Comparison of ENCODE assay signal across 26 cellular contexts in the genomic region with DNA sequence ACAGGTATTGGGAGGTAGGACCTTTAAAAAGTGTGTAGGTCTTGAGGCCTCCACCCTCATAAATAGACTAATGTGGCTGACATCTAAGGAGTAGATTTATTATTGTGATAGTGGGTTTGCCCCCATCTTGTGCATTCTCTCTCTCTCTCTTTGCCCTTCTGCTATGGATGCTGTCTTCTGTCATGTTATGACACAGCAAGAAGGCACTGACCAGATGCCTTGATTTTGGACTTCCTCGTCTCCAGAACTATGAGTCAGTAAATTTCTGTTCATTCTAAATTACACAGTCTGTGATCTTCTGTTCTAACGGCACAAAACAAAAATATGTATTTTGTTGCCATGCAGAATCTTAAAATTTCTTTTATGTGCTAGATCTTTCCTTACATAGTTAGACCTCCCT.
DNase-seq lines count a peak whose midpoint lies in the region; ATAC-seq and TF ChIP-seq lines count a peak whose summit lies in the region.
"Had no signal": no experiment of that assay in that cellular context is flagged by ENCODE, and none has a peak within 500 bp of the region (broad histone marks: within the 10 kb centered on the region; RNA-seq: fewer than 3 reads in every experiment).

No MANE protein-coding gene starts in this region.

- H3K27ac Mint-ChIP-seq in activated CD8-positive, alpha-beta T cell treated with anti-CD3 and anti-CD28 coated beads for 36 hours = peak overlapping the region; percentile 1
- H3K27ac Mint-ChIP-seq in activated CD8-positive, alpha-beta T cell treated with anti-CD3 and anti-CD28 coated beads, Interleukin-2, amount 10 ng/mL, durations not matched to agents 7 days and 5 days = no peak overlapping the region
- H3K27ac Mint-ChIP-seq in activated T-helper 1 cell treated with anti-CD3 and anti-CD28 coated beads, Interleukin-12 subunit alpha, Interleukin-12 subunit beta, Interleukin-2, Interleukin-4 antibody, amounts not matched to agents 30 ng/mL and 10 ng/mL and 1 ng/mL, durations not matched to agents 14 hours and 24 hours and 36 hours = peak overlapping the region; percentile 27
- peak overlapping the region; percentile 52 for H3K27ac Mint-ChIP-seq in stimulated activated naive B cell treated with anti-CD40 and anti-IgM and Interleukin-4, amounts not matched to agents 10 μg/mL and 1 μg/mL and 100 μg/mL, for 72 hours
- H3K27ac Mint-ChIP-seq in T-helper 2 cell treated with Interferon-gamma antibody and Interleukin-4, amounts not matched to agents 5 μg/mL and 100 μg/mL, for 36 hours = no peak overlapping the region

- H3K9me3 Mint-ChIP-seq in activated CD8-positive, alpha-beta T cell treated with anti-CD3 and anti-CD28 coated beads for 36 hours = no peaks in the 10 kb centered on the region
- no peaks in the 10 kb centered on the region for H3K9me3 Mint-ChIP-seq in activated CD8-positive, alpha-beta T cell treated with anti-CD3 and anti-CD28 coated beads, Interleukin-2, amount 10 ng/mL, durations not matched to agents 7 days and 5 days (ENCODE audit: insufficient read depth)
- H3K9me3 Mint-ChIP-seq in activated T-helper 1 cell treated with anti-CD3 and anti-CD28 coated beads, Interleukin-12 subunit alpha, Interleukin-12 subunit beta, Interleukin-2, Interleukin-4 antibody, amounts not matched to agents 30 ng/mL and 10 ng/mL and 1 ng/mL, durations not matched to agents 14 hours and 24 hours and 36 hours = no peaks in the 10 kb centered on the region
- no peaks in the 10 kb centered on the region for H3K9me3 Mint-ChIP-seq in stimulated activated naive B cell treated with anti-CD40 and anti-IgM and Interleukin-4, amounts not matched to agents 10 μg/mL and 1 μg/mL and 100 μg/mL, for 72 hours
- no peaks in the 10 kb centered on the region for H3K9me3 Mint-ChIP-seq in T-helper 2 cell treated with Interferon-gamma antibody and Interleukin-4, amounts not matched to agents 5 μg/mL and 100 μg/mL, for 36 hours
- H3K9me3 Mint-ChIP-seq: activated naive CD4-positive, alpha-beta T cell treated with anti-CD3 and anti-CD28 coated beads, Interleukin-2, amount 50 U/mL, for 72 hours; activated T-cell treated with anti-CD3 and anti-CD28 coated beads, Interleukin-2, amount 50 U/mL, for 4 hours had no signal

- no peak for ATAC-seq in activated CD8-positive, alpha-beta T cell treated with anti-CD3 and anti-CD28 coated beads for 36 hours
- ATAC-seq in activated CD8-positive, alpha-beta T cell treated with anti-CD3 and anti-CD28 coated beads, Interleukin-2, amount 10 ng/mL, durations not matched to agents 7 days and 5 days = no peak
- no peak for ATAC-seq in stimulated activated naive B cell treated with anti-CD40 and anti-IgM and Interleukin-4, amounts not matched to agents 10 μg/mL and 1 μg/mL and 100 μg/mL, for 72 hours (replicated peaks)
- ATAC-seq in body of pancreas = no peak
- ATAC-seq: activated naive CD4-positive, alpha-beta T cell treated with anti-CD3 and anti-CD28 coated beads, Interleukin-2, amount 50 U/mL, for 72 hours; activated T-cell treated with anti-CD3 and anti-CD28 coated beads, Interleukin-2, amount 50 U/mL, for 4 hours; left ventricle myocardium superior had no signal

- no peaks in the 10 kb centered on the region for H3K9me3 ChIP-seq in body of pancreas
- H3K9me3 ChIP-seq: BLaER1 treated with 17β-estradiol and CSF1 and Interleukin-3, amounts not matched to agents 10 nM and 100 nM; HAP-1; uterus had no signal

- POLR2A ChIA-PET in activated CD8-positive, alpha-beta T cell treated with anti-CD3 and anti-CD28 coated beads for 36 hours (lab: Charles Lee) = no interaction called here
- POLR2A ChIA-PET in activated CD8-positive, alpha-beta T cell treated with anti-CD3 and anti-CD28 coated beads, Interleukin-2, amount 10 ng/mL, durations not matched to agents 7 days and 5 days (lab: Charles Lee) = no interaction called here

- intact Hi-C loops in activated CD8-positive, alpha-beta T cell treated with anti-CD3 and anti-CD28 coated beads for 36 hours (cut with micrococcal nuclease) = no loop called here
- intact Hi-C loops in activated T-helper 1 cell treated with anti-CD3 and anti-CD28 coated beads, Interleukin-12 subunit alpha, Interleukin-12 subunit beta, Interleukin-2, Interleukin-4 antibody, amounts not matched to agents 30 ng/mL and 10 ng/mL and 1 ng/mL, durations not matched to agents 14 hours and 24 hours and 36 hours (cut with micrococcal nuclease) = no loop called here
- intact Hi-C loops in body of pancreas (cut with DNase I) = no loop called here

- H3K4me3 Mint-ChIP-seq in activated CD8-positive, alpha-beta T cell treated with anti-CD3 and anti-CD28 coated beads for 36 hours = no peak overlapping the region
- no peak overlapping the region for H3K4me3 Mint-ChIP-seq in activated CD8-positive, alpha-beta T cell treated with anti-CD3 and anti-CD28 coated beads, Interleukin-2, amount 10 ng/mL, durations not matched to agents 7 days and 5 days
- H3K4me3 Mint-ChIP-seq in activated T-helper 1 cell treated with anti-CD3 and anti-CD28 coated beads, Interleukin-12 subunit alpha, Interleukin-12 subunit beta, Interleukin-2, Interleukin-4 antibody, amounts not matched to agents 30 ng/mL and 10 ng/mL and 1 ng/mL, durations not matched to agents 14 hours and 24 hours and 36 hours = no peak overlapping the region
- no peak overlapping the region for H3K4me3 Mint-ChIP-seq in stimulated activated naive B cell treated with anti-CD40 and anti-IgM and Interleukin-4, amounts not matched to agents 10 μg/mL and 1 μg/mL and 100 μg/mL, for 72 hours
- no peak overlapping the region for H3K4me3 Mint-ChIP-seq in T-helper 2 cell treated with Interferon-gamma antibody and Interleukin-4, amounts not matched to agents 5 μg/mL and 100 μg/mL, for 36 hours
- H3K4me3 Mint-ChIP-seq: activated T-cell treated with anti-CD3 and anti-CD28 coated beads, Interleukin-2, amount 50 U/mL, for 4 hours had no signal

- H3K27me3 Mint-ChIP-seq in activated CD8-positive, alpha-beta T cell treated with anti-CD3 and anti-CD28 coated beads for 36 hours = no peaks in the 10 kb centered on the region
- no peaks in the 10 kb centered on the region for H3K27me3 Mint-ChIP-seq in activated CD8-positive, alpha-beta T cell treated with anti-CD3 and anti-CD28 coated beads, Interleukin-2, amount 10 ng/mL, durations not matched to agents 7 days and 5 days (ENCODE audit: low read depth)
- H3K27me3 Mint-ChIP-seq in activated T-helper 1 cell treated with anti-CD3 and anti-CD28 coated beads, Interleukin-12 subunit alpha, Interleukin-12 subunit beta, Interleukin-2, Interleukin-4 antibody, amounts not matched to agents 30 ng/mL and 10 ng/mL and 1 ng/mL, durations not matched to agents 14 hours and 24 hours and 36 hours (ENCODE audit: insufficient read depth) = no peaks in the 10 kb centered on the region
- H3K27me3 Mint-ChIP-seq in stimulated activated naive B cell treated with anti-CD40 and anti-IgM and Interleukin-4, amounts not matched to agents 10 μg/mL and 1 μg/mL and 100 μg/mL, for 72 hours = no peaks in the 10 kb centered on the region
- H3K27me3 Mint-ChIP-seq in T-helper 2 cell treated with Interferon-gamma antibody and Interleukin-4, amounts not matched to agents 5 μg/mL and 100 μg/mL, for 36 hours (ENCODE audit: low read depth) = no peaks in the 10 kb centered on the region

- no peak for DNase-seq in activated CD8-positive, alpha-beta T cell treated with anti-CD3 and anti-CD28 coated beads for 36 hours
- no peak for DNase-seq in activated CD8-positive, alpha-beta T cell treated with anti-CD3 and anti-CD28 coated beads, Interleukin-2, amount 10 ng/mL, durations not matched to agents 7 days and 5 days
- no peak for DNase-seq in activated T-helper 1 cell treated with anti-CD3 and anti-CD28 coated beads, Interleukin-12 subunit alpha, Interleukin-12 subunit beta, Interleukin-2, Interleukin-4 antibody, amounts not matched to agents 30 ng/mL and 10 ng/mL and 1 ng/mL, durations not matched to agents 14 hours and 24 hours and 36 hours (ENCODE audit: low spot score)
- DNase-seq in fibroblast of peridontal ligament (ENCODE audit: extremely low read depth) (peak; percentile 66), NCI-H82 (lab: John Stamatoyannopoulos, UW) (no peak), body of pancreas (no peak)
- no peak for DNase-seq in stimulated activated naive B cell treated with anti-CD40 and anti-IgM and Interleukin-4, amounts not matched to agents 10 μg/mL and 1 μg/mL and 100 μg/mL, for 72 hours
- no peak for DNase-seq in T-helper 2 cell treated with Interferon-gamma antibody and Interleukin-4, amounts not matched to agents 5 μg/mL and 100 μg/mL, for 36 hours (ENCODE audit: low spot score)
- DNase-seq: 8988T; activated CD4-positive, alpha-beta T cell treated with anti-CD3 and anti-CD28 coated beads, Interleukin-2, amount 50 U/mL, for 48 hours; activated T-cell treated with anti-CD3 and anti-CD28 coated beads, Interleukin-2, amount 50 U/mL, for 4 hours; dermis blood vessel endothelial cell; GF-D8; KBM-7; left ventricle myocardium superior; NCI-H1092; NCI-H2081 treated with DMSO at 0.1 percent for 48 hours; NCI-H446 treated with DMSO at 0.1 percent for 48 hours; NK-92 treated with Interleukin-12 subunit alpha and Interleukin-12 subunit beta, amount 100 ng/mL, for 24 hours; stimulated activated CD4-positive, alpha-beta T cell treated with anti-CD3 and anti-CD28 coated beads, Interleukin-4, amount 100 ng/mL, for 24 hours; substantia nigra; uterus had no signal

- WGBS in body of pancreas, 2 donors = 87 to 90% methylated on average over 2 of the region's 2 CpGs

- no peak for TF ChIP-seq POLR2A in body of pancreas (IDR thresholded peaks at IDR 0.05)

- no peak for TF ChIP-seq CTCF in activated CD8-positive, alpha-beta T cell treated with anti-CD3 and anti-CD28 coated beads for 36 hours (IDR thresholded peaks at IDR 0.05)
- no peak for TF ChIP-seq CTCF in body of pancreas (IDR thresholded peaks at IDR 0.05)

- no peaks in the 10 kb centered on the region for H3K27me3 ChIP-seq in body of pancreas
- H3K27me3 ChIP-seq: BLaER1 treated with 17β-estradiol and CSF1 and Interleukin-3, amounts not matched to agents 10 nM and 100 nM; uterus had no signal

- H3K4me1 Mint-ChIP-seq in activated CD8-positive, alpha-beta T cell treated with anti-CD3 and anti-CD28 coated beads for 36 hours (ENCODE audit: low read depth) = no peaks in the 10 kb centered on the region
- no peaks in the 10 kb centered on the region for H3K4me1 Mint-ChIP-seq in activated CD8-positive, alpha-beta T cell treated with anti-CD3 and anti-CD28 coated beads, Interleukin-2, amount 10 ng/mL, durations not matched to agents 7 days and 5 days (ENCODE audit: low read depth)
- no peaks in the 10 kb centered on the region for H3K4me1 Mint-ChIP-seq in activated T-helper 1 cell treated with anti-CD3 and anti-CD28 coated beads, Interleukin-12 subunit alpha, Interleukin-12 subunit beta, Interleukin-2, Interleukin-4 antibody, amounts not matched to agents 30 ng/mL and 10 ng/mL and 1 ng/mL, durations not matched to agents 14 hours and 24 hours and 36 hours (ENCODE audit: low read depth)
- H3K4me1 Mint-ChIP-seq in stimulated activated naive B cell treated with anti-CD40 and anti-IgM and Interleukin-4, amounts not matched to agents 10 μg/mL and 1 μg/mL and 100 μg/mL, for 72 hours = no peaks in the 10 kb centered on the region
- no peaks in the 10 kb centered on the region for H3K4me1 Mint-ChIP-seq in T-helper 2 cell treated with Interferon-gamma antibody and Interleukin-4, amounts not matched to agents 5 μg/mL and 100 μg/mL, for 36 hours (ENCODE audit: low read depth)

- H3K27ac ChIP-seq in body of pancreas = no peak overlapping the region
- H3K27ac ChIP-seq: BLaER1 treated with 17β-estradiol and CSF1 and Interleukin-3, amounts not matched to agents 10 nM and 100 nM; uterus had no signal

- CTCF ChIA-PET in activated CD8-positive, alpha-beta T cell treated with anti-CD3 and anti-CD28 coated beads for 36 hours (lab: Charles Lee) = no interaction called here
- CTCF ChIA-PET in activated CD8-positive, alpha-beta T cell treated with anti-CD3 and anti-CD28 coated beads, Interleukin-2, amount 10 ng/mL, durations not matched to agents 7 days and 5 days (lab: Charles Lee) = no interaction called here

- H3K36me3 Mint-ChIP-seq in activated CD8-positive, alpha-beta T cell treated with anti-CD3 and anti-CD28 coated beads for 36 hours (ENCODE audit: low read depth) = peaks cover 7% of the 10 kb centered on the region
- H3K36me3 Mint-ChIP-seq in activated CD8-positive, alpha-beta T cell treated with anti-CD3 and anti-CD28 coated beads, Interleukin-2, amount 10 ng/mL, durations not matched to agents 7 days and 5 days (ENCODE audit: low read depth) = peaks cover 22% of the 10 kb centered on the region
- H3K36me3 Mint-ChIP-seq in activated T-helper 1 cell treated with anti-CD3 and anti-CD28 coated beads, Interleukin-12 subunit alpha, Interleukin-12 subunit beta, Interleukin-2, Interleukin-4 antibody, amounts not matched to agents 30 ng/mL and 10 ng/mL and 1 ng/mL, durations not matched to agents 14 hours and 24 hours and 36 hours (ENCODE audit: low read depth) = peaks cover 20% of the 10 kb centered on the region
- H3K36me3 Mint-ChIP-seq in stimulated activated naive B cell treated with anti-CD40 and anti-IgM and Interleukin-4, amounts not matched to agents 10 μg/mL and 1 μg/mL and 100 μg/mL, for 72 hours = peaks cover 26 to 29% of the 10 kb centered on the region in 2 donors
- H3K36me3 Mint-ChIP-seq in T-helper 2 cell treated with Interferon-gamma antibody and Interleukin-4, amounts not matched to agents 5 μg/mL and 100 μg/mL, for 36 hours (ENCODE audit: low read depth) = peaks cover 23% of the 10 kb centered on the region

- no peaks in the 10 kb centered on the region for H3K4me1 ChIP-seq in body of pancreas
- H3K4me1 ChIP-seq: BLaER1 treated with 17β-estradiol and CSF1 and Interleukin-3, amounts not matched to agents 10 nM and 100 nM; uterus had no signal

- no peak overlapping the region for H3K4me3 ChIP-seq in body of pancreas
- H3K4me3 ChIP-seq: BLaER1 treated with 17β-estradiol and CSF1 and Interleukin-3, amounts not matched to agents 10 nM and 100 nM; HAP-1; smooth muscle cell; uterus had no signal

- H3K36me3 ChIP-seq in body of pancreas (replicated peaks in 1 of 2; ENCODE audit: insufficient read depth in 1 of 2, low read depth in 2 of 2) = peaks cover 0 to 5% of the 10 kb centered on the region in 2 donors
- H3K36me3 ChIP-seq: HAP-1, uterus had no signal

Comparison
In these comparisons a context has a peak if more than half of its experiments do, and no peak if none do; other contexts are left out.
1. H3K27ac Mint-ChIP-seq: peak in activated CD8-positive, alpha-beta T cell treated with anti-CD3 and anti-CD28 coated beads for 36 hours (single experiment), activated T-helper 1 cell treated with anti-CD3 and anti-CD28 coated beads, Interleukin-12 subunit alpha, Interleukin-12 subunit beta, Interleukin-2, Interleukin-4 antibody, amounts not matched to agents 30 ng/mL and 10 ng/mL and 1 ng/mL, durations not matched to agents 14 hours and 24 hours and 36 hours (single experiment) and stimulated activated naive B cell treated with anti-CD40 and anti-IgM and Interleukin-4, amounts not matched to agents 10 μg/mL and 1 μg/mL and 100 μg/mL, for 72 hours (single experiment); none in activated CD8-positive, alpha-beta T cell treated with anti-CD3 and anti-CD28 coated beads, Interleukin-2, amount 10 ng/mL, durations not matched to agents 7 days and 5 days (single experiment) and T-helper 2 cell treated with Interferon-gamma antibody and Interleukin-4, amounts not matched to agents 5 μg/mL and 100 μg/mL, for 36 hours (single experiment).